ENCODE assay signal across 24 cellular contexts in genomic region chr6:125784365-125784764, GRCh38. TPM values are rescaled to one million over a fixed set of nuclear protein-coding genes. Genes with fewer than 3 reads are reported as not detected.
DNase-seq lines count a peak whose midpoint lies in the region; ATAC-seq and TF ChIP-seq lines count a peak whose summit lies in the region.
"Had no signal": no experiment of that assay in that cellular context is flagged by ENCODE, and none has a peak within 500 bp of the region (broad histone marks: within the 10 kb centered on the region; RNA-seq: fewer than 3 reads in every experiment).

No MANE protein-coding gene starts in this region.

- peak overlapping the region; percentile 9 for H3K4me2 ChIP-seq in osteoblast (ENCODE audit: insufficient read depth, low read length)

- ATAC-seq in aorta (ENCODE audit: low FRiP score) (no peak), GM21717 (IDR thresholded peaks at IDR 0.05; ENCODE audit: unreplicated experiment) (no peak), GM21737 (IDR thresholded peaks at IDR 0.05; ENCODE audit: unreplicated experiment) (no peak)
- ATAC-seq: left cardiac atrium; stimulated activated naive CD8-positive, alpha-beta T cell treated with anti-CD3 and anti-CD28 coated beads, Interleukin-15, amount 100 ng/mL, for 72 hours had no signal

- no peaks in the 10 kb centered on the region for H3K36me3 ChIP-seq in HEK293 (ENCODE audit: control insufficient read depth in 2 of 2, insufficient read depth in 1 of 2, low read length in 2 of 2)
- H3K36me3 ChIP-seq in osteoblast (ENCODE audit: insufficient read depth, low read length): no peaks in the 10 kb centered on the region
- H3K36me3 ChIP-seq in aorta (ENCODE audit: control insufficient read depth in 1 of 2, insufficient read depth in 2 of 2, low read length in 1 of 2): no peaks in the 10 kb centered on the region
- H3K36me3 ChIP-seq: MG63, transverse colon had no signal

- intact Hi-C loops in aorta (cut with DNase I): loop anchor here in 1 of 2 donors (5.0 kb wide), 1 partner anchor 173 kb away; the partner anchor contains the start of gene HINT3

- DNase-seq in RWPE1 (ENCODE audit: low spot score) (no peak), dedifferentiated amniotic fluid mesenchymal stem cell (ENCODE audit: extremely low spot score) (peak; percentile 72), osteoblast (ENCODE audit: insufficient read length, low spot score, missing footprints) (no peak), NCI-H2196 treated with DMSO at 0.1 percent for 48 hours (lab: John Stamatoyannopoulos, UW; ENCODE audit: unreplicated experiment) (no peak), aorta (no peak)
- DNase-seq: activated CD4-positive, alpha-beta T cell treated with anti-CD3 and anti-CD28 coated beads for 1 hour; activated naive CD4-positive, alpha-beta T cell treated with Interleukin-2 at 50 U/mL for 16 hours; activated T-cell treated with anti-CD3 and anti-CD28 coated beads, Interleukin-2, amount 50 U/mL, for 24 hours; anterior cingulate cortex; COR-L47; effector CD8-positive, alpha-beta T cell; glutamatergic neuron; left cardiac atrium; MG63; NCI-H1436 treated with DMSO at 0.1 percent for 48 hours; NCI-H2171; retina; stimulated activated CD4-positive, alpha-beta T cell treated with anti-CD3 and anti-CD28 coated beads, Interleukin-4, amount 100 ng/mL, for 4 hours; stimulated activated naive CD8-positive, alpha-beta T cell treated with anti-CD3 and anti-CD28 coated beads, Interleukin-15, amount 100 ng/mL, for 72 hours; transverse colon had no signal

- no peak overlapping the region for H2AFZ ChIP-seq in osteoblast (ENCODE audit: low read length)

- no peak overlapping the region for H3K4me3 ChIP-seq in HEK293 (ENCODE audit: low read depth, low read length)
- H3K4me3 ChIP-seq in osteoblast (ENCODE audit: insufficient read depth, low read length): no peak overlapping the region
- H3K4me3 ChIP-seq in aorta (ENCODE audit: low read length in 2 of 2): no peak overlapping the region
- H3K4me3 ChIP-seq: MG63, transverse colon had no signal

- H3K79me2 ChIP-seq in osteoblast (ENCODE audit: insufficient read depth, low read length): no peaks in the 10 kb centered on the region

- CTCF ChIA-PET in HEK293 (lab: Yijun Ruan, JAX): interaction anchor here (0.6 to 1.8 kb wide), 7 partner anchors 73 to 190 kb away, joined by 3 to 10 read pairs (median 5); partner anchors contain the start of gene HINT3
- CTCF ChIA-PET in RWPE1 (lab: Yijun Ruan, JAX): no interaction called here

- H4K20me1 ChIP-seq in osteoblast (ENCODE audit: insufficient read depth, low read length): no peaks in the 10 kb centered on the region

- no peaks in the 10 kb centered on the region for H3K9me3 ChIP-seq in HEK293 (ENCODE audit: control insufficient read depth, insufficient read depth, low read depth, low read length)
- H3K9me3 ChIP-seq in osteoblast (ENCODE audit: low read depth, low read length): no peaks in the 10 kb centered on the region
- no peaks in the 10 kb centered on the region for H3K9me3 ChIP-seq in aorta (ENCODE audit: control insufficient read depth, low read length)
- H3K9me3 ChIP-seq: MG63, transverse colon had no signal

- WGBS in aorta, 2 donors: 72 to 74% methylated on average over 2 of the region's 2 CpGs

- POLR2A ChIA-PET in HEK293 (lab: Yijun Ruan, JAX): no interaction called here
- POLR2A ChIA-PET in RWPE1 (lab: Yijun Ruan, JAX; ENCODE audit: low non-redundant PET): no interaction called here

- H3K4me1 ChIP-seq in HEK293 (ENCODE audit: control insufficient read depth, insufficient read depth, low read length) (peaks cover 5% of the 10 kb centered on the region; the same call in 1 of the 2 replicates), osteoblast (ENCODE audit: insufficient read depth, low read length) (peaks cover 21% of the 10 kb centered on the region), aorta (ENCODE audit: control insufficient read depth in 1 of 2, insufficient read depth in 2 of 2, low read length in 2 of 2) (no peaks in the 10 kb centered on the region)

- TF ChIP-seq CTCF in HEK293 (tag by site-specific recombination; IDR thresholded peaks at IDR 0.05) (no peak), RWPE1 (conservative IDR thresholded peaks at IDR 0.05; ENCODE audit: low read depth) (no peak), osteoblast (IDR thresholded peaks at IDR 0.05; ENCODE audit: extremely low read depth, low read depth, low read length) (no peak)

- H3K27me3 ChIP-seq in osteoblast (ENCODE audit: insufficient read depth, low read length) (no peaks in the 10 kb centered on the region), aorta (ENCODE audit: control insufficient read depth in 1 of 2, insufficient read depth in 2 of 2, low read length in 1 of 2) (no peaks in the 10 kb centered on the region)
- H3K27me3 ChIP-seq: MG63, transverse colon had no signal

- H3K27ac ChIP-seq in HEK293 (ENCODE audit: extremely low read depth, low read depth, low read length) (no peak overlapping the region), RWPE1 (peak overlapping the region; percentile 86; the same call in 1 of the 2 replicates), osteoblast (ENCODE audit: low read depth, low read length) (peak overlapping the region; percentile 14), aorta (ENCODE audit: low read depth in 1 of 2, low read length in 2 of 2) (no peak overlapping the region)
- H3K27ac ChIP-seq: transverse colon had no signal

TF ChIP-seq in HEK293, 187 proteins besides CTCF, POLR2A, EP300 and RAD21:
- TF ChIP-seq ZNF133 (tag by site-specific recombination; IDR thresholded peaks at IDR 0.05) (no peak), ZNF37A (tag by site-specific recombination; IDR thresholded peaks at IDR 0.05) (no peak), ZNF280C (tag by site-specific recombination; IDR thresholded peaks at IDR 0.05) (no peak), PRDM6 (tag by site-specific recombination; IDR thresholded peaks at IDR 0.05) (peak; percentile 34; the same call in 1 of the 2 replicates), ZNF449 (tag by site-specific recombination; IDR thresholded peaks at IDR 0.05) (no peak), ZNF138 (tag by site-specific recombination; IDR thresholded peaks at IDR 0.05; ENCODE audit: borderline replicate concordance) (no peak), ZNF19 (tag by site-specific recombination; IDR thresholded peaks at IDR 0.05; ENCODE audit: low read depth) (no peak)
- TF ChIP-seq, protein P1, sequence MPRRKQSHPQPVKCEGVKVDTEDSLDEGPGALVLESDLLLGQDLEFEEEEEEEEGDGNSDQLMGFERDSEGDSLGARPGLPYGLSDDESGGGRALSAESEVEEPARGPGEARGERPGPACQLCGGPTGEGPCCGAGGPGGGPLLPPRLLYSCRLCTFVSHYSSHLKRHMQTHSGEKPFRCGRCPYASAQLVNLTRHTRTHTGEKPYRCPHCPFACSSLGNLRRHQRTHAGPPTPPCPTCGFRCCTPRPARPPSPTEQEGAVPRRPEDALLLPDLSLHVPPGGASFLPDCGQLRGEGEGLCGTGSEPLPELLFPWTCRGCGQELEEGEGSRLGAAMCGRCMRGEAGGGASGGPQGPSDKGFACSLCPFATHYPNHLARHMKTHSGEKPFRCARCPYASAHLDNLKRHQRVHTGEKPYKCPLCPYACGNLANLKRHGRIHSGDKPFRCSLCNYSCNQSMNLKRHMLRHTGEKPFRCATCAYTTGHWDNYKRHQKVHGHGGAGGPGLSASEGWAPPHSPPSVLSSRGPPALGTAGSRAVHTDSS (tag by site-specific recombination; IDR thresholded peaks at IDR 0.05): no peak
TF ChIP-seq in HEK293: peak in this region for 1.

RNA-seq across cellular contexts. Expression of gene NCOA7, which starts 6.4 kb away (rescaled TPM):
- total RNA-seq in osteoblast: 30.4 and 34.0 TPM in 2 replicates
- total RNA-seq in aorta: 10 to 100 TPM; 57.1 to 82.1 TPM
- 10 to 100 TPM; 12.3 to 23.6 TPM for polyA plus RNA-seq in aorta

RNA-seq across cellular contexts. Expression of gene HEY2, which starts 34.9 kb away (rescaled TPM):
- total RNA-seq in osteoblast: 2.2 and 2.4 TPM in 2 replicates
- total RNA-seq in aorta: 10 to 100 TPM; 19.1 to 23.9 TPM
- 10 to 100 TPM; 25.0 to 46.1 TPM for polyA plus RNA-seq in aorta
- polyA plus RNA-seq: BJ had no signal

Comparison
In these comparisons a context has a peak if more than half of its experiments do, and no peak if none do; other contexts are left out.
1. H3K27ac ChIP-seq: peak in RWPE1 (single experiment) and osteoblast (single experiment); none in HEK293 (single experiment) and aorta (0 of 2).